ENCODE assay signal across 1 cellular context in the genomic region with DNA sequence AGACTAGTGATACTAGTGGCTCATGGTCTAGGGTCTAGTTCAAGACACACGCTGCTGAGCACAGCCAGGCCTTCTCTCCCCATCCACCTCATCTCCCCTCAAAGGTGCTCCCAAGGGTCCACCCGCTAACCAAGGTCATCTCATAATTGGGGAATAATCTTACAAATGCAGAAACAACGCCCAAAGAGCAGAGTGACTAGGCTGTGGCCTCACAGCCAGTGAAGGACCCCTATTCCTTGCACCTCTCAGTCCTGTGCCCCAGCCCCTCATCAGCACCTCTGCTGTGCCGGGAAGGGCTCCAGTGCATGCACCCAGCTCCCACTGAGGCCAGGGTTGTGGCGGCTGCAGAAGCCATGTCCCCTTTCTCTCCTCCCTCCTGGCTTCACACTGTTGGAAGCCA.
TF ChIP-seq lines count a peak whose summit lies in the region.

No MANE protein-coding gene starts in this region.

TF ChIP-seq in IMR-90, 13 proteins besides CTCF, POLR2A, EP300 and RAD21:
- TF ChIP-seq MAZ (IDR thresholded peaks at IDR 0.05; ENCODE audit: borderline replicate concordance, low read depth, low read length) (no peak), CEBPB (IDR thresholded peaks at IDR 0.05; ENCODE audit: low read depth, low read length) (no peak), SMC3 (IDR thresholded peaks at IDR 0.05; ENCODE audit: low read depth, low read length) (no peak), RFX5 (IDR thresholded peaks at IDR 0.05; ENCODE audit: low read depth, low read length) (no peak), CHD1 (IDR thresholded peaks at IDR 0.05; ENCODE audit: low read depth, low read length) (no peak)
- TF ChIP-seq, protein P1, sequence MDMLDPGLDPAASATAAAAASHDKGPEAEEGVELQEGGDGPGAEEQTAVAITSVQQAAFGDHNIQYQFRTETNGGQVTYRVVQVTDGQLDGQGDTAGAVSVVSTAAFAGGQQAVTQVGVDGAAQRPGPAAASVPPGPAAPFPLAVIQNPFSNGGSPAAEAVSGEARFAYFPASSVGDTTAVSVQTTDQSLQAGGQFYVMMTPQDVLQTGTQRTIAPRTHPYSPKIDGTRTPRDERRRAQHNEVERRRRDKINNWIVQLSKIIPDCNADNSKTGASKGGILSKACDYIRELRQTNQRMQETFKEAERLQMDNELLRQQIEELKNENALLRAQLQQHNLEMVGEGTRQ (IDR thresholded peaks at IDR 0.05; ENCODE audit: low read depth, low read length): no peak
